Comparison of ENCODE assay signal across 8 cellular contexts in genomic region chr7:157432541-157432956, GRCh38.
DNase-seq lines count a peak whose midpoint lies in the region; ATAC-seq, FAIRE-seq and TF ChIP-seq lines count a peak whose summit lies in the region.

No MANE protein-coding gene starts in this region.

- H3K9me1 ChIP-seq in keratinocyte (ENCODE audit: control insufficient read depth, extremely low read depth, insufficient read depth, low read length): no peaks in the 10 kb centered on the region

- WGBS in adrenal gland, 4 donors: 12 to 20% (median 15%) methylated on average over 17 of the region's 17 CpGs
- WGBS in testis, 2 donors: 15 to 19% methylated on average over 17 of the region's 17 CpGs

- H3K27ac Mint-ChIP-seq in GM23338: no peak overlapping the region

- H3K9me3 Mint-ChIP-seq in GM23338: peaks cover 38% of the 10 kb centered on the region

- H3F3A ChIP-seq in GM23338 (replicated peaks; ENCODE audit: low read depth): 0 out of 2 replicates have a peak, but pooled peaks cover 8% of the 10 kb centered on the region

- H3K9me2 ChIP-seq in GM23338 (ENCODE audit: insufficient read depth): no peaks in the 10 kb centered on the region

- peaks cover 4% of the 10 kb centered on the region; the same call in 2 of the 3 replicates for H3K4me1 Mint-ChIP-seq in GM23338

- H3K27me3 ChIP-seq in GM23338 (ENCODE audit: insufficient read depth): no peaks in the 10 kb centered on the region
- H3K27me3 ChIP-seq in adrenal gland: no peaks in the 10 kb centered on the region
- H3K27me3 ChIP-seq in keratinocyte (ENCODE audit: control insufficient read depth, extremely low read depth, insufficient read depth, low read length): no peaks in the 10 kb centered on the region
- H3K27me3 ChIP-seq in testis: no peaks in the 10 kb centered on the region

- dilution Hi-C loops in keratinocyte (cut with MboI; ENCODE audit: extremely low pct_ligation_motif_present, low sequenced_read_pairs): no loop called here

- no peak for TF ChIP-seq POLR2A in adrenal gland (IDR thresholded peaks at IDR 0.05)
- TF ChIP-seq POLR2A in testis (IDR thresholded peaks at IDR 0.05): no peak

- 0 out of 2 replicates have a peak overlapping the region, but pooled peaks have one; percentile 34 for H3K27ac ChIP-seq in GM23338 (ENCODE audit: low read depth)
- H3K27ac ChIP-seq in adrenal gland: no peak overlapping the region
- no peak overlapping the region for H3K27ac ChIP-seq in keratinocyte (ENCODE audit: control insufficient read depth, insufficient read depth, low read length)
- no peak overlapping the region for H3K27ac ChIP-seq in testis

- DNase-seq in AG20443 (ENCODE audit: low spot score) (peak; percentile 85), GM23338 (ENCODE audit: low spot score) (peak; percentile 95), NCI-H446 treated with DMSO at 0.1 percent for 48 hours (lab: John Stamatoyannopoulos, UW) (peak; percentile 3), adrenal gland (peak in 4 of 7 donors; percentile 19 to 52 (median 31)), keratinocyte (ENCODE audit: low read depth, low spot score) (peak; percentile 52), testis (peak; percentile 87), putamen (ENCODE audit: low spot score) (no peak)

- peaks cover 7% of the 10 kb centered on the region for H3K27me3 Mint-ChIP-seq in GM23338 (ENCODE audit: insufficient read depth, low read depth, poor library complexity)

- TF ChIP-seq CTCF in GM23338 (conservative IDR thresholded peaks at IDR 0.05; ENCODE audit: low read depth in 2 of 2) (no peak), adrenal gland (IDR thresholded peaks at IDR 0.05) (no peak), keratinocyte (optimal IDR thresholded peaks at IDR 0.05 in 1 of 3, IDR thresholded peaks at IDR 0.05 in 1 of 3, conservative IDR thresholded peaks at IDR 0.05 in 1 of 3; ENCODE audit: extremely low read depth in 1 of 3, insufficient read depth in 2 of 3, low read length in 3 of 3) (no peak), testis (IDR thresholded peaks at IDR 0.05) (no peak)

- H3K36me3 ChIP-seq in GM23338 (ENCODE audit: insufficient read depth) (no peaks in the 10 kb centered on the region), adrenal gland (replicated peaks in 1 of 2) (no peaks in the 10 kb centered on the region), keratinocyte (ENCODE audit: control insufficient read depth in 2 of 2, extremely low read depth in 1 of 2, insufficient read depth in 2 of 2, low read length in 2 of 2) (no peaks in the 10 kb centered on the region), testis (ENCODE audit: low read depth, missing control alignments) (no peaks in the 10 kb centered on the region)

- H3K4me3 Mint-ChIP-seq in GM23338: peak overlapping the region; percentile 56

- no peaks in the 10 kb centered on the region for H3K4me1 ChIP-seq in GM23338 (ENCODE audit: insufficient read depth)
- H3K4me1 ChIP-seq in adrenal gland (replicated peaks in 1 of 2): peaks cover 0 to 8% of the 10 kb centered on the region in 2 donors
- peaks cover 6% of the 10 kb centered on the region for H3K4me1 ChIP-seq in keratinocyte (ENCODE audit: control insufficient read depth, extremely low read depth, insufficient read depth, low read length)
- peaks cover 7% of the 10 kb centered on the region for H3K4me1 ChIP-seq in testis

- peak overlapping the region; percentile 42 for H3K9ac ChIP-seq in keratinocyte (ENCODE audit: control insufficient read depth, extremely low read depth, insufficient read depth, low read length)

- no peaks in the 10 kb centered on the region for H3K9me3 ChIP-seq in adrenal gland (replicated peaks in 1 of 3)
- H3K9me3 ChIP-seq in keratinocyte (ENCODE audit: control insufficient read depth, low read depth, low read length): no peaks in the 10 kb centered on the region
- H3K9me3 ChIP-seq in testis: no peaks in the 10 kb centered on the region

- no peak for FAIRE-seq in keratinocyte (lab: Jason Lieb, UNC)

- peak; percentile 91 for ATAC-seq in GM23338
- no peak for ATAC-seq in GM19328 (IDR thresholded peaks at IDR 0.05; ENCODE audit: unreplicated experiment)

- peak overlapping the region; percentile 72 for H3K4me2 ChIP-seq in GM23338
- peak overlapping the region; percentile 81 for H3K4me2 ChIP-seq in keratinocyte (ENCODE audit: control insufficient read depth, extremely low read depth, insufficient read depth, low read depth, low read length)

- peaks cover 13% of the 10 kb centered on the region for H3K36me3 Mint-ChIP-seq in GM23338 (ENCODE audit: low read depth)

- H3K79me2 ChIP-seq in GM23338 (replicated peaks; ENCODE audit: insufficient read depth) (no peaks in the 10 kb centered on the region), keratinocyte (ENCODE audit: control insufficient read depth, insufficient read depth, low read length) (no peaks in the 10 kb centered on the region)

- no peaks in the 10 kb centered on the region for H4K20me1 ChIP-seq in GM23338 (replicated peaks; ENCODE audit: insufficient read depth)
- H4K20me1 ChIP-seq in keratinocyte (ENCODE audit: control insufficient read depth, extremely low read depth, insufficient read depth, low read length): no peaks in the 10 kb centered on the region

- peak overlapping the region; percentile 93; the same call in 1 of the 2 replicates for H2AFZ ChIP-seq in GM23338
- H2AFZ ChIP-seq in keratinocyte (ENCODE audit: control insufficient read depth, low read length): peak overlapping the region; percentile 61

- H3K4me3 ChIP-seq in GM23338: peak overlapping the region; percentile 50
- H3K4me3 ChIP-seq in adrenal gland: no peak overlapping the region
- peak overlapping the region in 2 of 3 experiments; percentile 54 to 56 for H3K4me3 ChIP-seq in keratinocyte (ENCODE audit: control insufficient read depth in 2 of 3, extremely low read depth in 1 of 3, insufficient read depth in 2 of 3, low read depth in 1 of 3, low read length in 3 of 3)
- H3K4me3 ChIP-seq in testis: no peak overlapping the region

- intact Hi-C loops in adrenal gland (cut with DNase I): no loop called here
- intact Hi-C loops in testis (cut with DNase I; ENCODE audit: low total_unique reads): no loop called here

TF ChIP-seq in GM23338, 12 proteins besides CTCF, POLR2A, EP300 and RAD21:
- TF ChIP-seq NANOG (IDR thresholded peaks at IDR 0.05; ENCODE audit: borderline replicate concordance): no peak
- peak; percentile 37; the same call in 1 of the 2 replicates for TF ChIP-seq POLR2AphosphoS5 (IDR thresholded peaks at IDR 0.05; ENCODE audit: low read depth)
- no peak for TF ChIP-seq REST (IDR thresholded peaks at IDR 0.05; ENCODE audit: unreplicated experiment)

Comparison
In these comparisons a context has a peak if more than half of its experiments do, and no peak if none do; other contexts are left out.
1. H3K4me3 ChIP-seq: peak in GM23338 (single experiment) and keratinocyte (2 of 3); none in adrenal gland (0 of 4) and testis (0 of 2).